Comparison of ENCODE assay signal across 25 cellular contexts in genomic region chr5:56514246-56514645, GRCh38.
DNase-seq lines count a peak whose midpoint lies in the region; ATAC-seq, FAIRE-seq and TF ChIP-seq lines count a peak whose summit lies in the region.
"Had no signal": no experiment of that assay in that cellular context is flagged by ENCODE, and none has a peak within 500 bp of the region (broad histone marks: within the 10 kb centered on the region; RNA-seq: fewer than 3 reads in every experiment).

No MANE protein-coding gene starts in this region.

- H3K27me3 ChIP-seq in BLaER1 treated with 17β-estradiol and CSF1 and Interleukin-3, amounts not matched to agents 10 nM and 100 nM, result no peaks in the 10 kb centered on the region
- H3K27me3 ChIP-seq: vagina had no signal

- peaks cover 4% of the 10 kb centered on the region for H3K27me3 Mint-ChIP-seq in dendritic cell treated with granulocyte-macrophage colony-stimulating factor and Interleukin-4, amounts not matched to agents 40 ng/mL and 50 ng/mL, for 4 days
- H3K27me3 Mint-ChIP-seq in nephron progenitor cell (ENCODE audit: low read depth, poor library complexity), result no peaks in the 10 kb centered on the region
- no peaks in the 10 kb centered on the region for H3K27me3 Mint-ChIP-seq in activated T-helper 2 cell treated with anti-CD3 and anti-CD28 coated beads, Interferon-gamma antibody, Interleukin-2, Interleukin-4, amounts not matched to agents 10 μg/mL and 5 μg/mL and 100 μg/mL, durations not matched to agents 14 hours and 24 hours and 36 hours (ENCODE audit: low read depth)
- H3K27me3 Mint-ChIP-seq: activated CD4-positive, alpha-beta T cell treated with anti-CD3 and anti-CD28 coated beads, Interleukin-2, amount 10 ng/mL, durations not matched to agents 7 days and 5 days; activated naive CD8-positive, alpha-beta T cell treated with anti-CD3 and anti-CD28 coated beads for 36 hours; activated T-helper 17 cell treated with anti-CD3 and anti-CD28 coated beads, Interleukin-2, amount 50 U/mL, for 72 hours; memory B cell had no signal

- FAIRE-seq in urothelium cell line (lab: Jason Lieb, UNC), result no peak
- FAIRE-seq: frontal cortex, GM12878, kidney had no signal

- H3K4me2 ChIP-seq in BLaER1 treated with 17β-estradiol and CSF1 and Interleukin-3, amounts not matched to agents 10 nM and 100 nM, result peak overlapping the region in 9 of 11 experiments; percentile 9 to 93 (median 76); a peak in 10 of 22 replicates

- TF ChIP-seq CTCF in nephron progenitor cell (IDR thresholded peaks at IDR 0.05), result no peak

- ATAC-seq in GM18870 (IDR thresholded peaks at IDR 0.05; ENCODE audit: unreplicated experiment), result no peak
- ATAC-seq: activated T-helper 17 cell treated with anti-CD3 and anti-CD28 coated beads, Interleukin-2, amount 50 U/mL, for 72 hours; esophagus mucosa; GM12878; natural killer cell treated with Interleukin-12 subunit alpha and Interleukin-12 subunit beta and Interleukin-15 and Interleukin-18, amount 100 ng/mL, for 72 hours had no signal

- H4K20me1 ChIP-seq in BLaER1 treated with 17β-estradiol and CSF1 and Interleukin-3, amounts not matched to agents 10 nM and 100 nM, result no peaks in the 10 kb centered on the region

- H3K36me3 ChIP-seq in BLaER1 treated with 17β-estradiol and CSF1 and Interleukin-3, amounts not matched to agents 10 nM and 100 nM, result no peaks in the 10 kb centered on the region
- H3K36me3 ChIP-seq: vagina had no signal

- no peaks in the 10 kb centered on the region for H3K9me3 Mint-ChIP-seq in dendritic cell treated with granulocyte-macrophage colony-stimulating factor and Interleukin-4, amounts not matched to agents 40 ng/mL and 50 ng/mL, for 4 days
- H3K9me3 Mint-ChIP-seq in nephron progenitor cell, result no peaks in the 10 kb centered on the region
- no peaks in the 10 kb centered on the region for H3K9me3 Mint-ChIP-seq in activated T-helper 2 cell treated with anti-CD3 and anti-CD28 coated beads, Interferon-gamma antibody, Interleukin-2, Interleukin-4, amounts not matched to agents 10 μg/mL and 5 μg/mL and 100 μg/mL, durations not matched to agents 14 hours and 24 hours and 36 hours
- H3K9me3 Mint-ChIP-seq: activated CD4-positive, alpha-beta T cell treated with anti-CD3 and anti-CD28 coated beads, Interleukin-2, amount 10 ng/mL, durations not matched to agents 7 days and 5 days; activated naive CD8-positive, alpha-beta T cell treated with anti-CD3 and anti-CD28 coated beads for 36 hours; activated T-helper 17 cell treated with anti-CD3 and anti-CD28 coated beads, Interleukin-2, amount 50 U/mL, for 72 hours; memory B cell; natural killer cell treated with Interleukin-12 subunit alpha and Interleukin-12 subunit beta and Interleukin-15 and Interleukin-18, amount 100 ng/mL, for 72 hours had no signal

- H3K27ac ChIP-seq in BLaER1 treated with 17β-estradiol and CSF1 and Interleukin-3, amounts not matched to agents 10 nM and 100 nM, result peak overlapping the region in 2 of 11 experiments; percentile 85 to 86; a peak in 1 of 22 replicates
- H3K27ac ChIP-seq: vagina had no signal

- no peaks in the 10 kb centered on the region for H3K36me3 Mint-ChIP-seq in dendritic cell treated with granulocyte-macrophage colony-stimulating factor and Interleukin-4, amounts not matched to agents 40 ng/mL and 50 ng/mL, for 4 days (ENCODE audit: low read depth)
- H3K36me3 Mint-ChIP-seq in nephron progenitor cell (ENCODE audit: low read depth), result no peaks in the 10 kb centered on the region
- H3K36me3 Mint-ChIP-seq in activated T-helper 2 cell treated with anti-CD3 and anti-CD28 coated beads, Interferon-gamma antibody, Interleukin-2, Interleukin-4, amounts not matched to agents 10 μg/mL and 5 μg/mL and 100 μg/mL, durations not matched to agents 14 hours and 24 hours and 36 hours (ENCODE audit: low read depth), result no peaks in the 10 kb centered on the region
- H3K36me3 Mint-ChIP-seq: activated naive CD8-positive, alpha-beta T cell treated with anti-CD3 and anti-CD28 coated beads for 36 hours; memory B cell; natural killer cell treated with Interleukin-12 subunit alpha and Interleukin-12 subunit beta and Interleukin-15 and Interleukin-18, amount 100 ng/mL, for 72 hours had no signal

- H3K27ac Mint-ChIP-seq in dendritic cell treated with granulocyte-macrophage colony-stimulating factor and Interleukin-4, amounts not matched to agents 40 ng/mL and 50 ng/mL, for 4 days, result peak overlapping the region; percentile 13
- peak overlapping the region; percentile 80 for H3K27ac Mint-ChIP-seq in nephron progenitor cell
- H3K27ac Mint-ChIP-seq in activated T-helper 2 cell treated with anti-CD3 and anti-CD28 coated beads, Interferon-gamma antibody, Interleukin-2, Interleukin-4, amounts not matched to agents 10 μg/mL and 5 μg/mL and 100 μg/mL, durations not matched to agents 14 hours and 24 hours and 36 hours, result no peak overlapping the region
- H3K27ac Mint-ChIP-seq: activated CD4-positive, alpha-beta T cell treated with anti-CD3 and anti-CD28 coated beads, Interleukin-2, amount 10 ng/mL, durations not matched to agents 7 days and 5 days; activated naive CD8-positive, alpha-beta T cell treated with anti-CD3 and anti-CD28 coated beads for 36 hours; activated T-helper 17 cell treated with anti-CD3 and anti-CD28 coated beads, Interleukin-2, amount 50 U/mL, for 72 hours; memory B cell; natural killer cell treated with Interleukin-12 subunit alpha and Interleukin-12 subunit beta and Interleukin-15 and Interleukin-18, amount 100 ng/mL, for 72 hours had no signal

- no peak overlapping the region for H3K4me3 ChIP-seq in BLaER1 treated with 17β-estradiol and CSF1 and Interleukin-3, amounts not matched to agents 10 nM and 100 nM
- H3K4me3 ChIP-seq: GM12878, vagina had no signal

- H3K4me1 Mint-ChIP-seq in dendritic cell treated with granulocyte-macrophage colony-stimulating factor and Interleukin-4, amounts not matched to agents 40 ng/mL and 50 ng/mL, for 4 days (ENCODE audit: low read depth), result peaks cover 60% of the 10 kb centered on the region
- H3K4me1 Mint-ChIP-seq in nephron progenitor cell, result peaks cover 87% of the 10 kb centered on the region
- H3K4me1 Mint-ChIP-seq in activated T-helper 2 cell treated with anti-CD3 and anti-CD28 coated beads, Interferon-gamma antibody, Interleukin-2, Interleukin-4, amounts not matched to agents 10 μg/mL and 5 μg/mL and 100 μg/mL, durations not matched to agents 14 hours and 24 hours and 36 hours (ENCODE audit: low read depth), result peaks cover 18% of the 10 kb centered on the region

- no peak overlapping the region for H3K9ac ChIP-seq in BLaER1 treated with 17β-estradiol and CSF1 and Interleukin-3, amounts not matched to agents 10 nM and 100 nM

- H3K9me3 ChIP-seq in BLaER1 treated with 17β-estradiol and CSF1 and Interleukin-3, amounts not matched to agents 10 nM and 100 nM (replicated peaks in 1 of 11), result peaks cover 0 to 4% (median 0%) of the 10 kb centered on the region in 11 experiments; a peak in 2 of 22 replicates
- H3K9me3 ChIP-seq: vagina had no signal

- intact Hi-C loops in dendritic cell treated with granulocyte-macrophage colony-stimulating factor and Interleukin-4, amounts not matched to agents 40 ng/mL and 50 ng/mL, for 4 days (cut with micrococcal nuclease), result no loop called here
- intact Hi-C loops in activated T-helper 2 cell treated with anti-CD3 and anti-CD28 coated beads, Interferon-gamma antibody, Interleukin-2, Interleukin-4, amounts not matched to agents 10 μg/mL and 5 μg/mL and 100 μg/mL, durations not matched to agents 14 hours and 24 hours and 36 hours (cut with micrococcal nuclease), result no loop called here

- peak; percentile 28 for DNase-seq in NCI-H2029 (lab: John Stamatoyannopoulos, UW)
- peak; percentile 29 for DNase-seq in nephron progenitor cell
- no peak for DNase-seq in NCI-H187 (lab: John Stamatoyannopoulos, UW)
- no peak for DNase-seq in urothelium cell line (ENCODE audit: low spot score)
- no peak for DNase-seq in activated T-helper 2 cell treated with anti-CD3 and anti-CD28 coated beads, Interferon-gamma antibody, Interleukin-2, Interleukin-4, amounts not matched to agents 10 μg/mL and 5 μg/mL and 100 μg/mL, durations not matched to agents 14 hours and 24 hours and 36 hours (ENCODE audit: low spot score)
- DNase-seq: ACHN; activated CD4-positive, alpha-beta T cell treated with anti-CD3 and anti-CD28 coated beads, Interleukin-2, amount 10 ng/mL, durations not matched to agents 7 days and 5 days; activated naive CD8-positive, alpha-beta T cell treated with anti-CD3 and anti-CD28 coated beads for 36 hours; effector CD8-positive, alpha-beta T cell; hypothalamus; KG1; kidney; NCI-H2081; SIG-M5; T-helper 1 cell had no signal

- H3K4me3 Mint-ChIP-seq in dendritic cell treated with granulocyte-macrophage colony-stimulating factor and Interleukin-4, amounts not matched to agents 40 ng/mL and 50 ng/mL, for 4 days, result no peak overlapping the region
- H3K4me3 Mint-ChIP-seq in nephron progenitor cell, result no peak overlapping the region
- H3K4me3 Mint-ChIP-seq in activated T-helper 2 cell treated with anti-CD3 and anti-CD28 coated beads, Interferon-gamma antibody, Interleukin-2, Interleukin-4, amounts not matched to agents 10 μg/mL and 5 μg/mL and 100 μg/mL, durations not matched to agents 14 hours and 24 hours and 36 hours (ENCODE audit: low read depth), result no peak overlapping the region
- H3K4me3 Mint-ChIP-seq: activated CD4-positive, alpha-beta T cell treated with anti-CD3 and anti-CD28 coated beads, Interleukin-2, amount 10 ng/mL, durations not matched to agents 7 days and 5 days; activated naive CD8-positive, alpha-beta T cell treated with anti-CD3 and anti-CD28 coated beads for 36 hours; activated T-helper 17 cell treated with anti-CD3 and anti-CD28 coated beads, Interleukin-2, amount 50 U/mL, for 72 hours; memory B cell; natural killer cell treated with Interleukin-12 subunit alpha and Interleukin-12 subunit beta and Interleukin-15 and Interleukin-18, amount 100 ng/mL, for 72 hours had no signal

- peaks cover 50 to 61% (median 55%) of the 10 kb centered on the region in 10 experiments for H3K4me1 ChIP-seq in BLaER1 treated with 17β-estradiol and CSF1 and Interleukin-3, amounts not matched to agents 10 nM and 100 nM

Comparison
In these comparisons a context has a peak if more than half of its experiments do, and no peak if none do; other contexts are left out.
1. DNase-seq: peak in NCI-H2029 (single experiment) and nephron progenitor cell (single experiment); none in NCI-H187 (0 of 2), urothelium cell line (single experiment) and activated T-helper 2 cell treated with anti-CD3 and anti-CD28 coated beads, Interferon-gamma antibody, Interleukin-2, Interleukin-4, amounts not matched to agents 10 μg/mL and 5 μg/mL and 100 μg/mL, durations not matched to agents 14 hours and 24 hours and 36 hours (single experiment).